In the genomic region with DNA sequence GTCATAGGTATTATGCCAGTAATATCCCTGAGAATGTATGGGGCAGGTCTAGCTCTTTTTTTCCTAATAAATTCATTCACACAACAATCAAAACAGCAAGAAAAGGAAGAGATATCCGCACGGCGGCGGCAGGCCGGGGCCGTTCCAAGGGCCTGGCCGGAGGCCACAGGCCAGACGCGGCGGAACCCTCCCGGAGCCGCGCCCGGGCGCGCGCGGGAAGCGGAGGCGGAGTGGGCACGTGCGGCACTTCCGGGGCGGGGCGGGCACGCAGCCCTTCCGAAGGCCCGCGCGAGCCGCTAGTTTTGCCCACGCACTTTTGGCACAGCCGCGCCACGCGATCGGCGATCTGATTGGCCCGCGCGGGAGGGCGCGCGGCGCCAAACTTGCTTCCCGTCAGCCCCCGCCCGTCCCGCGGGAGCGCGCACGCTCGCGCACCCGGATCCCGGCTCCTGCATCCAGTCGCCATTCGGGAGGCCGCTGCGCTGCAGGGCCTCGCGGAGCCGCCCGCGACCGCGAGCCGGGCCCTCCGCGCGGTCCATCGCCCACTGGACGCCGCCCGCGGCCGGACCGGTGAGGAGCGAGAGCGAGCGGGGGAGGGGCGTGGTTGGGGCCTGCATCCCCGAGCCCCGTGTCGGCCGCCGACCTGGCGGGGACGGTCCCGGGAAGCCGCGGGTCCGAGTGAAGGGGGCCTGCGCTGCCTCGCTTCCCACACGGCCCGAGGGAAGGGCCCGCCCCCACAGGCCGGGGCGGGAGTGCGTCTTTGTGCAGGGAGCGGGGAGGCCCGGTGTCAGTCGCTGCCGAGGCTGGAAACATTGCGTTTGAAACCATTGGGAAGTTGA, we compare ENCODE assay signal across 9 cellular contexts. TPM values are rescaled to one million over a fixed set of nuclear protein-coding genes. Genes with fewer than 3 reads are reported as not detected.
DNase-seq lines count a peak whose midpoint lies in the region; ATAC-seq, FAIRE-seq and TF ChIP-seq lines count a peak whose summit lies in the region.
"Had no signal": no experiment of that assay in that cellular context is flagged by ENCODE, and none has a peak within 500 bp of the region (broad histone marks: within the 10 kb centered on the region; RNA-seq: fewer than 3 reads in every experiment).

A gene with protein sequence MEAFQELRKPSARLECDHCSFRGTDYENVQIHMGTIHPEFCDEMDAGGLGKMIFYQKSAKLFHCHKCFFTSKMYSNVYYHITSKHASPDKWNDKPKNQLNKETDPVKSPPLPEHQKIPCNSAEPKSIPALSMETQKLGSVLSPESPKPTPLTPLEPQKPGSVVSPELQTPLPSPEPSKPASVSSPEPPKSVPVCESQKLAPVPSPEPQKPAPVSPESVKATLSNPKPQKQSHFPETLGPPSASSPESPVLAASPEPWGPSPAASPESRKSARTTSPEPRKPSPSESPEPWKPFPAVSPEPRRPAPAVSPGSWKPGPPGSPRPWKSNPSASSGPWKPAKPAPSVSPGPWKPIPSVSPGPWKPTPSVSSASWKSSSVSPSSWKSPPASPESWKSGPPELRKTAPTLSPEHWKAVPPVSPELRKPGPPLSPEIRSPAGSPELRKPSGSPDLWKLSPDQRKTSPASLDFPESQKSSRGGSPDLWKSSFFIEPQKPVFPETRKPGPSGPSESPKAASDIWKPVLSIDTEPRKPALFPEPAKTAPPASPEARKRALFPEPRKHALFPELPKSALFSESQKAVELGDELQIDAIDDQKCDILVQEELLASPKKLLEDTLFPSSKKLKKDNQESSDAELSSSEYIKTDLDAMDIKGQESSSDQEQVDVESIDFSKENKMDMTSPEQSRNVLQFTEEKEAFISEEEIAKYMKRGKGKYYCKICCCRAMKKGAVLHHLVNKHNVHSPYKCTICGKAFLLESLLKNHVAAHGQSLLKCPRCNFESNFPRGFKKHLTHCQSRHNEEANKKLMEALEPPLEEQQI (plus strand): TSS at position 430 of the 839 bp plus-strand sequence. CDS start 9,340 bp downstream, outside the sequence.

- FAIRE-seq in keratinocyte (lab: Jason Lieb, UNC) = no peak
- FAIRE-seq: endometrium had no signal

- H2AFZ ChIP-seq in keratinocyte (ENCODE audit: control insufficient read depth, low read length) = peak within 1 kb of the TSS; percentile 58

- peak; percentile 95 to 98 for DNase-seq in AML-193 (lab: John Stamatoyannopoulos, UW)
- DNase-seq in NCI-H446 treated with DMSO at 0.1 percent for 48 hours (lab: John Stamatoyannopoulos, UW) = peak; percentile 63
- peak; percentile 85 for DNase-seq in activated CD4-positive, alpha-beta T cell treated with anti-CD3 and anti-CD28 coated beads for 1 hour
- DNase-seq in cerebellar nuclear complex (lab: John Stamatoyannopoulos, UW) = peak; percentile 19 to 93
- DNase-seq in keratinocyte (ENCODE audit: low read depth, low spot score) = peak; percentile 32
- DNase-seq in stimulated activated CD4-positive, alpha-beta T cell treated with anti-CD3 and anti-CD28 coated beads, Interleukin-12 subunit alpha, Interleukin-12 subunit beta, amount 100 ng/mL, for 48 hours (ENCODE audit: low read depth in 2 of 3, low spot score in 1 of 3) = peak; percentile 87 to 93 (median 91)

- no peaks in the 10 kb centered on the region for H3K9me1 ChIP-seq in keratinocyte (ENCODE audit: control insufficient read depth, extremely low read depth, insufficient read depth, low read length)

- peak within 1 kb of the TSS; percentile 91 for H3K4me2 ChIP-seq in keratinocyte (ENCODE audit: control insufficient read depth, extremely low read depth, insufficient read depth, low read depth, low read length)

- H4K20me1 ChIP-seq in keratinocyte (ENCODE audit: control insufficient read depth, extremely low read depth, insufficient read depth, low read length) = peaks cover 4% of the 10 kb centered on the region

- peak within 1 kb of the TSS; percentile 81 for H3K27ac ChIP-seq in keratinocyte (ENCODE audit: control insufficient read depth, insufficient read depth, low read length)

- H3K36me3 ChIP-seq in keratinocyte (ENCODE audit: control insufficient read depth in 2 of 2, extremely low read depth in 1 of 2, insufficient read depth in 2 of 2, low read length in 2 of 2) = no peaks in the 10 kb centered on the region

- ATAC-seq in HG03378 (IDR thresholded peaks at IDR 0.05; ENCODE audit: unreplicated experiment) = peak; percentile 56

- peak within 1 kb of the TSS; percentile 65 to 89 (median 84) for H3K4me3 ChIP-seq in keratinocyte (ENCODE audit: control insufficient read depth in 2 of 3, extremely low read depth in 1 of 3, insufficient read depth in 2 of 3, low read depth in 1 of 3, low read length in 3 of 3)

- dilution Hi-C loops in keratinocyte (cut with MboI; ENCODE audit: extremely low pct_ligation_motif_present, low sequenced_read_pairs) = no loop called here

- H3K9me3 ChIP-seq in keratinocyte (ENCODE audit: control insufficient read depth, low read depth, low read length) = no peaks in the 10 kb centered on the region

- no peak for TF ChIP-seq CTCF in keratinocyte (optimal IDR thresholded peaks at IDR 0.05 in 1 of 3, IDR thresholded peaks at IDR 0.05 in 1 of 3, conservative IDR thresholded peaks at IDR 0.05 in 1 of 3; ENCODE audit: extremely low read depth in 1 of 3, insufficient read depth in 2 of 3, low read length in 3 of 3)

- peaks cover 49% of the 10 kb centered on the region for H3K79me2 ChIP-seq in keratinocyte (ENCODE audit: control insufficient read depth, insufficient read depth, low read length)

- no peaks in the 10 kb centered on the region for H3K27me3 ChIP-seq in keratinocyte (ENCODE audit: control insufficient read depth, extremely low read depth, insufficient read depth, low read length)

- peaks cover 9% of the 10 kb centered on the region for H3K4me1 ChIP-seq in keratinocyte (ENCODE audit: control insufficient read depth, extremely low read depth, insufficient read depth, low read length)

- peak within 1 kb of the TSS; percentile 81 for H3K9ac ChIP-seq in keratinocyte (ENCODE audit: control insufficient read depth, extremely low read depth, insufficient read depth, low read length)

- TF ChIP-seq POLR2A in GM19099 (IDR thresholded peaks at IDR 0.05; ENCODE audit: extremely low read depth, insufficient read length, low read depth) = peak; percentile 91

RNA-seq across cellular contexts. Expression of the gene that starts here (rescaled TPM):
- polyA plus RNA-seq in keratinocyte = 7.4 to 24.6 TPM (median 14.2 TPM) in 3 replicates
- polyA plus RNA-seq in keratinocyte (2011; ENCODE audit: low read depth) = 3.9 TPM
- 16.3 and 26.2 TPM in 2 replicates for polyA plus RNA-seq in keratinocyte (2011; cell fraction: cytosol; rRNA removed)
- polyA plus RNA-seq in keratinocyte (2011; cell fraction: nucleus; rRNA removed) = 22.9 and 24.5 TPM in 2 replicates
- 7.2 and 18.8 TPM in 2 replicates for polyA plus RNA-seq in keratinocyte (2012; ENCODE audit: low replicate concordance)
- polyA minus RNA-seq in keratinocyte = 2.9 to 12.3 TPM (median 11.5 TPM) in 3 replicates
- 13.2 TPM for polyA minus RNA-seq in keratinocyte (2011; cell fraction: cytosol; rRNA and poly(A)+ RNA removed)
- 8.8 and 17.1 TPM in 2 replicates for polyA minus RNA-seq in keratinocyte (2011; cell fraction: nucleus; rRNA and poly(A)+ RNA removed)

Comparison
In these comparisons a context has a peak if more than half of its experiments do, and no peak if none do; other contexts are left out.
1. Peak in every context shown above with its lines: DNase-seq, ATAC-seq, H3K4me3 ChIP-seq and H3K27ac ChIP-seq.
2. DNase-seq: peak in every context shown above with its lines; median percentile 96 in AML-193; 91 in stimulated activated CD4-positive, alpha-beta T cell treated with anti-CD3 and anti-CD28 coated beads, Interleukin-12 subunit alpha, Interleukin-12 subunit beta, amount 100 ng/mL, for 48 hours; 85 in activated CD4-positive, alpha-beta T cell treated with anti-CD3 and anti-CD28 coated beads for 1 hour; 63 in NCI-H446 treated with DMSO at 0.1 percent for 48 hours; 56 in cerebellar nuclear complex; 32 in keratinocyte.